Comparison of ENCODE assay signal across 8 cellular contexts in genomic region chr22:25057013-25057881, GRCh38.
DNase-seq lines count a peak whose midpoint lies in the region; ATAC-seq, FAIRE-seq and TF ChIP-seq lines count a peak whose summit lies in the region.

No MANE protein-coding gene starts in this region.

- no peak overlapping the region for H3K4me3 Mint-ChIP-seq in Calu3 (ENCODE audit: low read depth, unreplicated experiment)
- no peak overlapping the region for H3K4me3 Mint-ChIP-seq in activated T-helper 17 cell treated with anti-CD3 and anti-CD28 coated beads, Interleukin-2, amount 50 U/mL, for 72 hours

- no peak for FAIRE-seq in RCC 7860 (lab: Jason Lieb, UNC)

- ATAC-seq in activated T-helper 17 cell treated with anti-CD3 and anti-CD28 coated beads, Interleukin-2, amount 50 U/mL, for 72 hours (replicated peaks), result peak; percentile 23
- no peak for ATAC-seq in HG02623 (IDR thresholded peaks at IDR 0.05; ENCODE audit: unreplicated experiment)
- no peak for ATAC-seq in GM21526 (IDR thresholded peaks at IDR 0.05; ENCODE audit: low FRiP score, unreplicated experiment)

- H3K9me3 Mint-ChIP-seq in Calu3 (ENCODE audit: low read depth, unreplicated experiment), result no peaks in the 10 kb centered on the region
- H3K9me3 Mint-ChIP-seq in activated T-helper 17 cell treated with anti-CD3 and anti-CD28 coated beads, Interleukin-2, amount 50 U/mL, for 72 hours, result no peaks in the 10 kb centered on the region

- H3K27ac Mint-ChIP-seq in Calu3 (ENCODE audit: unreplicated experiment), result no peak overlapping the region
- H3K27ac Mint-ChIP-seq in activated T-helper 17 cell treated with anti-CD3 and anti-CD28 coated beads, Interleukin-2, amount 50 U/mL, for 72 hours, result no peak overlapping the region

- no peaks in the 10 kb centered on the region for H3K36me3 Mint-ChIP-seq in Calu3 (ENCODE audit: insufficient read depth, unreplicated experiment)
- no peaks in the 10 kb centered on the region for H3K36me3 Mint-ChIP-seq in activated T-helper 17 cell treated with anti-CD3 and anti-CD28 coated beads, Interleukin-2, amount 50 U/mL, for 72 hours (ENCODE audit: low read depth)

- H3K4me3 ChIP-seq in foreskin fibroblast (ENCODE audit: low read depth in 1 of 2, low read length in 2 of 2), result no peak overlapping the region

- intact Hi-C loops in Calu3 (cut with micrococcal nuclease; ENCODE audit: unreplicated experiment), result loop anchor here (1.0 to 10.0 kb wide), 2 partner anchors 62 to 120 kb away; no protein-coding TSS in a partner anchor
- intact Hi-C loops in posterior cingulate gyrus (cut with DNase I), result loop anchor here (10.0 kb wide), 1 partner anchor 292 kb away; no protein-coding TSS in a partner anchor

- H3K4me1 Mint-ChIP-seq in Calu3 (ENCODE audit: low read depth, unreplicated experiment), result no peaks in the 10 kb centered on the region
- peaks cover 29% of the 10 kb centered on the region for H3K4me1 Mint-ChIP-seq in activated T-helper 17 cell treated with anti-CD3 and anti-CD28 coated beads, Interleukin-2, amount 50 U/mL, for 72 hours

- DNase-seq in Calu3 (peak; percentile 86), HPDE6-E6E7 (ENCODE audit: extremely low spot score) (peak; percentile 33), RCC 7860 (ENCODE audit: low spot score) (peak; percentile 16), foreskin fibroblast (peak in 1 of 2 donors; percentile 37), posterior cingulate gyrus (peak; percentile 55 to 94 (median 78))

- TF ChIP-seq CTCF in Calu3 (IDR thresholded peaks at IDR 0.05; ENCODE audit: unreplicated experiment) (peak; percentile 95), foreskin fibroblast (IDR thresholded peaks at IDR 0.05; ENCODE audit: low read depth, low read length) (peak; percentile 87)

- CTCF ChIA-PET in Calu3 (lab: Charles Lee), result interaction anchor here (0.6 to 2.8 kb wide), 8 partner anchors 29 to 289 kb away, joined by 3 to 11 read pairs (median 4); no protein-coding TSS in a partner anchor

- no TSS peak for BruUV-seq in Calu3 (replicated peaks; lab: Mats Ljungman, UMichigan)

- no peaks in the 10 kb centered on the region for H3K27me3 Mint-ChIP-seq in Calu3 (ENCODE audit: unreplicated experiment)
- no peaks in the 10 kb centered on the region for H3K27me3 Mint-ChIP-seq in activated T-helper 17 cell treated with anti-CD3 and anti-CD28 coated beads, Interleukin-2, amount 50 U/mL, for 72 hours
